13 cellular contexts compared by ENCODE assay signal in genomic region chr6:149395185-149395584, GRCh38. TPM values are rescaled to one million over a fixed set of nuclear protein-coding genes. Genes with fewer than 3 reads are reported as not detected.
"Had no signal": no experiment of that assay in that cellular context is flagged by ENCODE, and none has a peak within 500 bp of the region (broad histone marks: within the 10 kb centered on the region; RNA-seq: fewer than 3 reads in every experiment).

No MANE protein-coding gene starts in this region.

- H3K9me3 Mint-ChIP-seq: neural crest cell; stimulated activated naive CD8-positive, alpha-beta T cell treated with anti-CD3 and anti-CD28 coated beads, Interleukin-15, amount 100 ng/mL, for 72 hours had no signal

- H3K27me3 ChIP-seq: cardiac muscle cell, hepatocyte, ovary, testis had no signal

- H3K4me3 Mint-ChIP-seq: neural crest cell; stimulated activated naive CD8-positive, alpha-beta T cell treated with anti-CD3 and anti-CD28 coated beads, Interleukin-15, amount 100 ng/mL, for 72 hours had no signal

- H3K36me3 ChIP-seq: ovary had no signal

- H3K4me1 Mint-ChIP-seq: neural crest cell had no signal

- H3K9me3 ChIP-seq: ovary, testis had no signal

- H3K4me3 ChIP-seq: cardiac muscle cell, hepatocyte, ovary, testis had no signal

- H3K27me3 Mint-ChIP-seq: stimulated activated naive CD8-positive, alpha-beta T cell treated with anti-CD3 and anti-CD28 coated beads, Interleukin-15, amount 100 ng/mL, for 72 hours had no signal

- ATAC-seq: stimulated activated naive CD8-positive, alpha-beta T cell treated with anti-CD3 and anti-CD28 coated beads, Interleukin-15, amount 100 ng/mL, for 72 hours had no signal

- DNase-seq: activated CD8-positive, alpha-beta memory T cell treated with anti-CD3 and anti-CD28 coated beads, Interleukin-2, amount 50 U/mL, for 48 hours; effector CD4-positive, alpha-beta T cell; ovary; SHP77; stimulated activated CD4-positive, alpha-beta T cell treated with anti-CD3 and anti-CD28 coated beads, Interleukin-4, amount 100 ng/mL, for 1 hour; stimulated activated CD8-positive, alpha-beta memory T cell treated with anti-CD3 and anti-CD28 coated beads, Interleukin-4, amount 100 ng/mL, for 48 hours; stimulated activated naive CD8-positive, alpha-beta T cell treated with anti-CD3 and anti-CD28 coated beads, Interleukin-15, amount 100 ng/mL, for 72 hours; T1000; testis had no signal

RNA-seq across cellular contexts. Expression of gene SUMO4, which starts 4.9 kb away (rescaled TPM):
- total RNA-seq: kidney epithelial cell had no signal
